ENCODE assay signal across 10 cellular contexts in genomic region chr3:54982807-54983206, GRCh38. TPM values are rescaled to one million over a fixed set of nuclear protein-coding genes. Genes with fewer than 3 reads are reported as not detected.
"Had no signal": no experiment of that assay in that cellular context is flagged by ENCODE, and none has a peak within 500 bp of the region (broad histone marks: within the 10 kb centered on the region; RNA-seq: fewer than 3 reads in every experiment).

No MANE protein-coding gene starts in this region.

- H3K9ac ChIP-seq: GM23248 had no signal

- H3K9me3 ChIP-seq: HAP-1 had no signal

- DNase-seq: GM23248, GOT3, H7, IMR-90, KG1 had no signal

- H3K4me3 ChIP-seq: GM23248, HAP-1, K562 had no signal

- H3K4me1 ChIP-seq: HAP-1 had no signal

- H3K27ac ChIP-seq: GM23248 had no signal

- H2AFZ ChIP-seq: GM23248 had no signal

- ATAC-seq: HCT116, K562 had no signal

- H3K36me3 ChIP-seq: HAP-1 had no signal

RNA-seq across cellular contexts. Expression of gene LRTM1, which starts 54.9 kb away (rescaled TPM):
- total RNA-seq: GM23248, H4, H7, HT-29, IMR-90, K562 had no signal
- polyA plus RNA-seq: GM23248, IMR-90, K562 had no signal
